ENCODE assay signal across 11 cellular contexts in genomic region chr9:79559501-79560181, GRCh38. TPM values are rescaled to one million over a fixed set of nuclear protein-coding genes. Genes with fewer than 3 reads are reported as not detected.
DNase-seq lines count a peak whose midpoint lies in the region; ATAC-seq and TF ChIP-seq lines count a peak whose summit lies in the region.
"Had no signal": no experiment of that assay in that cellular context is flagged by ENCODE, and none has a peak within 500 bp of the region (broad histone marks: within the 10 kb centered on the region; RNA-seq: fewer than 3 reads in every experiment).

No MANE protein-coding gene starts in this region.

- ATAC-seq in SK-N-SH treated with all-trans-retinoic acid at 6 μM for 48 hours (peak; percentile 68), GM21367 (IDR thresholded peaks at IDR 0.05; ENCODE audit: unreplicated experiment) (no peak)
- ATAC-seq: GM12878 had no signal

- H3F3A ChIP-seq in neural progenitor cell (ENCODE audit: low read depth) = no peaks in the 10 kb centered on the region

- TF ChIP-seq CTCF in neural progenitor cell (IDR thresholded peaks at IDR 0.05) (no peak), Calu3 (IDR thresholded peaks at IDR 0.05; ENCODE audit: unreplicated experiment) (no peak)

- H3K4me3 ChIP-seq in neural progenitor cell = no peak overlapping the region
- H3K4me3 ChIP-seq: GM12878, uterus had no signal

- H3K9me3 ChIP-seq in neural progenitor cell (ENCODE audit: low read depth) = no peaks in the 10 kb centered on the region
- H3K9me3 ChIP-seq: uterus had no signal

- H3K36me3 ChIP-seq in neural progenitor cell = no peaks in the 10 kb centered on the region
- H3K36me3 ChIP-seq: uterus had no signal

- H3K9ac ChIP-seq in neural progenitor cell = no peak overlapping the region

- BruUV-seq in Calu3 (replicated peaks; lab: Mats Ljungman, UMichigan) = no TSS peak

- no peak overlapping the region for H3K27ac ChIP-seq in neural progenitor cell
- H3K27ac ChIP-seq: uterus had no signal

- peaks cover 14% of the 10 kb centered on the region for H3K4me1 Mint-ChIP-seq in neural progenitor cell
- H3K4me1 Mint-ChIP-seq in Calu3 (ENCODE audit: low read depth, unreplicated experiment) = no peaks in the 10 kb centered on the region
- H3K4me1 Mint-ChIP-seq: activated B cell treated with CpG ODN at 0.5 μM for 24 hours had no signal

- peak overlapping the region; percentile 54 for H2AFZ ChIP-seq in neural progenitor cell (replicated peaks)

- H3K4me3 Mint-ChIP-seq in neural progenitor cell = no peak overlapping the region
- no peak overlapping the region for H3K4me3 Mint-ChIP-seq in Calu3 (ENCODE audit: low read depth, unreplicated experiment)
- H3K4me3 Mint-ChIP-seq: activated B cell treated with CpG ODN at 0.5 μM for 24 hours had no signal

- no peaks in the 10 kb centered on the region for H3K79me2 ChIP-seq in neural progenitor cell (ENCODE audit: low read depth)

- peaks cover 18% of the 10 kb centered on the region for H3K4me1 ChIP-seq in neural progenitor cell
- H3K4me1 ChIP-seq: uterus had no signal

- H4K20me1 ChIP-seq in neural progenitor cell (ENCODE audit: low read depth) = no peaks in the 10 kb centered on the region

- H3K27ac Mint-ChIP-seq in neural progenitor cell = peak overlapping the region; percentile 13
- no peak overlapping the region for H3K27ac Mint-ChIP-seq in Calu3 (ENCODE audit: unreplicated experiment)
- H3K27ac Mint-ChIP-seq: activated B cell treated with CpG ODN at 0.5 μM for 24 hours had no signal

- DNase-seq in COR-L47 (lab: John Stamatoyannopoulos, UW) (peak; percentile 55), NCI-H2029 treated with DMSO at 0.1 percent for 48 hours (lab: John Stamatoyannopoulos, UW) (peak; percentile 74), neural progenitor cell (ENCODE audit: low spot score) (no peak), NCI-H446 treated with DMSO at 0.1 percent for 48 hours (lab: John Stamatoyannopoulos, UW) (no peak), Calu3 (no peak), NCI-H2081 treated with DMSO at 0.1 percent for 48 hours (lab: John Stamatoyannopoulos, UW) (no peak)
- DNase-seq: activated B cell treated with CpG ODN at 0.5 μM for 24 hours, uterus had no signal

- no peaks in the 10 kb centered on the region for H3K27me3 Mint-ChIP-seq in neural progenitor cell (ENCODE audit: insufficient read depth, low read depth)
- no peaks in the 10 kb centered on the region for H3K27me3 Mint-ChIP-seq in Calu3 (ENCODE audit: unreplicated experiment)

- peaks cover 2% of the 10 kb centered on the region for H3K9me3 Mint-ChIP-seq in neural progenitor cell
- peaks cover 2% of the 10 kb centered on the region for H3K9me3 Mint-ChIP-seq in Calu3 (ENCODE audit: low read depth, unreplicated experiment)
- H3K9me3 Mint-ChIP-seq: activated B cell treated with CpG ODN at 0.5 μM for 24 hours had no signal

- no peaks in the 10 kb centered on the region for H3K27me3 ChIP-seq in neural progenitor cell
- H3K27me3 ChIP-seq: uterus had no signal

- peak overlapping the region; percentile 31 for H3K4me2 ChIP-seq in neural progenitor cell

- CTCF ChIA-PET in Calu3 (lab: Charles Lee) = no interaction called here

- H3K36me3 Mint-ChIP-seq in neural progenitor cell (no peaks in the 10 kb centered on the region), Calu3 (ENCODE audit: insufficient read depth, unreplicated experiment) (no peaks in the 10 kb centered on the region)

- intact Hi-C loops in Calu3 (cut with micrococcal nuclease; ENCODE audit: unreplicated experiment) = no loop called here

TF ChIP-seq in SK-N-SH treated with all-trans-retinoic acid at 6 μM for 48 hours, 23 proteins besides CTCF, POLR2A, EP300 and RAD21:
- no peak for TF ChIP-seq ARNTL (CRISPR knock-in tag; IDR thresholded peaks at IDR 0.05; ENCODE audit: borderline replicate concordance, low read depth)
- TF ChIP-seq TCF4 (CRISPR knock-in tag; IDR thresholded peaks at IDR 0.05; ENCODE audit: borderline replicate concordance) = no peak
- no peak for TF ChIP-seq ZFP3 (CRISPR knock-in tag; IDR thresholded peaks at IDR 0.05)
- TF ChIP-seq ZNF565 (CRISPR knock-in tag; conservative IDR thresholded peaks at IDR 0.05; ENCODE audit: low read depth) = no peak
- no peak for TF ChIP-seq PPARA (CRISPR knock-in tag; IDR thresholded peaks at IDR 0.05; ENCODE audit: borderline replicate concordance)
- TF ChIP-seq ZNF70 (CRISPR knock-in tag; IDR thresholded peaks at IDR 0.05) = no peak
- TF ChIP-seq TSHZ2 (CRISPR knock-in tag; IDR thresholded peaks at IDR 0.05) = no peak
- TF ChIP-seq TOX (CRISPR knock-in tag; IDR thresholded peaks at IDR 0.05; ENCODE audit: borderline replicate concordance) = no peak
- no peak for TF ChIP-seq CREB5 (CRISPR knock-in tag; IDR thresholded peaks at IDR 0.05; ENCODE audit: low read depth)
- no peak for TF ChIP-seq CSDC2 (CRISPR knock-in tag; IDR thresholded peaks at IDR 0.05)
- no peak for TF ChIP-seq SNAI2 (CRISPR knock-in tag; IDR thresholded peaks at IDR 0.05)
- TF ChIP-seq ESRRG (CRISPR knock-in tag; IDR thresholded peaks at IDR 0.05) = no peak
- no peak for TF ChIP-seq GLIS3 (CRISPR knock-in tag; IDR thresholded peaks at IDR 0.05)
- no peak for TF ChIP-seq POU6F1 (CRISPR knock-in tag; IDR thresholded peaks at IDR 0.05; ENCODE audit: borderline replicate concordance, low read depth)
- TF ChIP-seq ZNF8 (CRISPR knock-in tag; IDR thresholded peaks at IDR 0.05) = no peak
- TF ChIP-seq RARB (CRISPR knock-in tag; IDR thresholded peaks at IDR 0.05) = no peak
- TF ChIP-seq OSR1 (CRISPR knock-in tag; IDR thresholded peaks at IDR 0.05) = no peak
- TF ChIP-seq CSRNP3 (CRISPR knock-in tag; IDR thresholded peaks at IDR 0.05) = no peak
- TF ChIP-seq ISL1 (CRISPR knock-in tag; IDR thresholded peaks at IDR 0.05) = no peak

RNA-seq across cellular contexts. Expression of gene TLE4, which starts 12.1 kb away (rescaled TPM):
- total RNA-seq in neural progenitor cell (ENCODE audit: low replicate concordance) = 236 and 265 TPM in 2 replicates
- total RNA-seq in Calu3 (2022) = 0.97 and 2.3 TPM in 2 replicates

Comparison
In these comparisons a context has a peak if more than half of its experiments do, and no peak if none do; other contexts are left out.
1. DNase-seq: peak in COR-L47 (single experiment) and NCI-H2029 treated with DMSO at 0.1 percent for 48 hours (single experiment); none in neural progenitor cell (single experiment), NCI-H446 treated with DMSO at 0.1 percent for 48 hours (single experiment), Calu3 (single experiment) and NCI-H2081 treated with DMSO at 0.1 percent for 48 hours (single experiment).
2. RNA of gene TLE4, which starts 12.1 kb away (total RNA-seq): 236 to 265 TPM in neural progenitor cell; 0.97 to 2.3 TPM in Calu3; every median in the first group is over 10 times any median in the second.